Comparison of ENCODE assay signal across 18 cellular contexts in the genomic region with DNA sequence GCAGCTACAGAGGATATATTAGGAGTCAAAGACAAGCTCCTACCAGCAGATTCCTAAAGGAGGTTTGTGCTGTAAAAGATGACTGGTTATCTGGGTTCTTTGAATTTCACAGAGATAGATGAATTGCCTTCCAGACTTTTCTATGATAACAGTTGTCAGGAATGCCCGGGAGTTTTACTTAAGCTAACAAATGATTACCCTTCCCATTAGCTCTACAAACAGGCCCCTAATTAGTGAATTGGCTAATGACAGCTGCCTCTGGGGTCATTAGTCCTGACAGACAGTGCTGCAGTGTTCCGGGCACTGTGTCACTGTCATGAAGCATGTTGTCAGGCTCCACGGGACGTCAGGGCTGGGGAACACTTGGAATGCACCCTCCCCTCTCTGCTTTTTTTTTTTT. TPM values are rescaled to one million over a fixed set of nuclear protein-coding genes. Genes with fewer than 3 reads are reported as not detected.
DNase-seq lines count a peak whose midpoint lies in the region; ATAC-seq and TF ChIP-seq lines count a peak whose summit lies in the region.
"Had no signal": no experiment of that assay in that cellular context is flagged by ENCODE, and none has a peak within 500 bp of the region (broad histone marks: within the 10 kb centered on the region; RNA-seq: fewer than 3 reads in every experiment).

No MANE protein-coding gene starts in this region.

- no peaks in the 10 kb centered on the region for H3K36me3 Mint-ChIP-seq in glutamatergic neuron (ENCODE audit: unreplicated experiment)
- no peaks in the 10 kb centered on the region for H3K36me3 Mint-ChIP-seq in T-helper 2 cell treated with Interferon-gamma antibody and Interleukin-4, amounts not matched to agents 5 μg/mL and 100 μg/mL, for 36 hours (ENCODE audit: low read depth)
- H3K36me3 Mint-ChIP-seq: naive thymus-derived CD8-positive, alpha-beta T cell had no signal

- no peaks in the 10 kb centered on the region for H3K9me3 ChIP-seq in osteoblast (ENCODE audit: low read depth, low read length)
- H3K9me3 ChIP-seq in body of pancreas = no peaks in the 10 kb centered on the region
- H3K9me3 ChIP-seq: esophagus muscularis mucosa had no signal

- H3K27ac ChIP-seq in osteoblast (ENCODE audit: low read depth, low read length) (peak overlapping the region; percentile 45), body of pancreas (no peak overlapping the region)
- H3K27ac ChIP-seq: esophagus muscularis mucosa, WERI-Rb-1 had no signal

- H3K27me3 ChIP-seq in osteoblast (ENCODE audit: insufficient read depth, low read length) (no peaks in the 10 kb centered on the region), body of pancreas (no peaks in the 10 kb centered on the region)
- H3K27me3 ChIP-seq: esophagus muscularis mucosa had no signal

- no peak overlapping the region for H2AFZ ChIP-seq in osteoblast (ENCODE audit: low read length)

- H3K4me3 ChIP-seq in osteoblast (ENCODE audit: insufficient read depth, low read length) (no peak overlapping the region), body of pancreas (no peak overlapping the region)
- H3K4me3 ChIP-seq: esophagus muscularis mucosa had no signal

- H4K20me1 ChIP-seq in osteoblast (ENCODE audit: insufficient read depth, low read length) = no peaks in the 10 kb centered on the region

- intact Hi-C loops in body of pancreas (cut with DNase I) = no loop called here

- ATAC-seq in GM21515 (IDR thresholded peaks at IDR 0.05; ENCODE audit: unreplicated experiment) = no peak
- no peak for ATAC-seq in body of pancreas
- ATAC-seq: activated CD8-positive, alpha-beta T cell treated with anti-CD3 and anti-CD28 coated beads for 36 hours; activated T-helper 17 cell treated with anti-CD3 and anti-CD28 coated beads, Interleukin-2, amount 50 U/mL, for 72 hours; naive thymus-derived CD8-positive, alpha-beta T cell; right cardiac atrium had no signal

- peaks cover 1% of the 10 kb centered on the region for H3K27me3 Mint-ChIP-seq in glutamatergic neuron (ENCODE audit: unreplicated experiment)
- H3K27me3 Mint-ChIP-seq in T-helper 2 cell treated with Interferon-gamma antibody and Interleukin-4, amounts not matched to agents 5 μg/mL and 100 μg/mL, for 36 hours (ENCODE audit: low read depth) = no peaks in the 10 kb centered on the region
- H3K27me3 Mint-ChIP-seq: activated CD8-positive, alpha-beta T cell treated with anti-CD3 and anti-CD28 coated beads for 36 hours; activated T-helper 17 cell treated with anti-CD3 and anti-CD28 coated beads, Interleukin-2, amount 50 U/mL, for 72 hours had no signal

- no peak overlapping the region for H3K4me3 Mint-ChIP-seq in glutamatergic neuron (ENCODE audit: unreplicated experiment)
- no peak overlapping the region for H3K4me3 Mint-ChIP-seq in T-helper 2 cell treated with Interferon-gamma antibody and Interleukin-4, amounts not matched to agents 5 μg/mL and 100 μg/mL, for 36 hours
- H3K4me3 Mint-ChIP-seq: activated CD8-positive, alpha-beta T cell treated with anti-CD3 and anti-CD28 coated beads for 36 hours; activated T-helper 17 cell treated with anti-CD3 and anti-CD28 coated beads, Interleukin-2, amount 50 U/mL, for 72 hours; H9; naive thymus-derived CD8-positive, alpha-beta T cell had no signal

- no peak for TF ChIP-seq POLR2A in body of pancreas (IDR thresholded peaks at IDR 0.05)

- H3K4me2 ChIP-seq in osteoblast (ENCODE audit: insufficient read depth, low read length) = peak overlapping the region; percentile 13

- peaks cover 1% of the 10 kb centered on the region for H3K9me3 Mint-ChIP-seq in glutamatergic neuron (ENCODE audit: unreplicated experiment)
- no peaks in the 10 kb centered on the region for H3K9me3 Mint-ChIP-seq in T-helper 2 cell treated with Interferon-gamma antibody and Interleukin-4, amounts not matched to agents 5 μg/mL and 100 μg/mL, for 36 hours
- H3K9me3 Mint-ChIP-seq: activated CD8-positive, alpha-beta T cell treated with anti-CD3 and anti-CD28 coated beads for 36 hours; activated T-helper 17 cell treated with anti-CD3 and anti-CD28 coated beads, Interleukin-2, amount 50 U/mL, for 72 hours; H9; naive thymus-derived CD8-positive, alpha-beta T cell had no signal

- H3K4me1 ChIP-seq in osteoblast (ENCODE audit: insufficient read depth, low read length) = peaks cover 26% of the 10 kb centered on the region
- peaks cover 7% of the 10 kb centered on the region for H3K4me1 ChIP-seq in body of pancreas

- 53 to 79% methylated on average over 4 of the region's 4 CpGs for WGBS in body of pancreas, 2 donors

- H3K36me3 ChIP-seq in osteoblast (ENCODE audit: insufficient read depth, low read length) (no peaks in the 10 kb centered on the region), body of pancreas (replicated peaks in 1 of 2; ENCODE audit: insufficient read depth in 1 of 2, low read depth in 2 of 2) (no peaks in the 10 kb centered on the region)
- H3K36me3 ChIP-seq: esophagus muscularis mucosa, WERI-Rb-1 had no signal

- no peaks in the 10 kb centered on the region for H3K79me2 ChIP-seq in osteoblast (ENCODE audit: insufficient read depth, low read length)

- H3K4me1 Mint-ChIP-seq in glutamatergic neuron (ENCODE audit: low read depth, unreplicated experiment) = peaks cover 34% of the 10 kb centered on the region
- no peaks in the 10 kb centered on the region for H3K4me1 Mint-ChIP-seq in T-helper 2 cell treated with Interferon-gamma antibody and Interleukin-4, amounts not matched to agents 5 μg/mL and 100 μg/mL, for 36 hours (ENCODE audit: low read depth)
- H3K4me1 Mint-ChIP-seq: activated T-helper 17 cell treated with anti-CD3 and anti-CD28 coated beads, Interleukin-2, amount 50 U/mL, for 72 hours had no signal

- TF ChIP-seq CTCF in glutamatergic neuron (IDR thresholded peaks at IDR 0.05; ENCODE audit: partially characterized antibody, unreplicated experiment) (no peak), osteoblast (IDR thresholded peaks at IDR 0.05; ENCODE audit: extremely low read depth, low read depth, low read length) (no peak), body of pancreas (IDR thresholded peaks at IDR 0.05) (no peak)

- peak overlapping the region; percentile 50 for H3K27ac Mint-ChIP-seq in glutamatergic neuron (ENCODE audit: unreplicated experiment)
- H3K27ac Mint-ChIP-seq in T-helper 2 cell treated with Interferon-gamma antibody and Interleukin-4, amounts not matched to agents 5 μg/mL and 100 μg/mL, for 36 hours = no peak overlapping the region
- H3K27ac Mint-ChIP-seq: activated CD8-positive, alpha-beta T cell treated with anti-CD3 and anti-CD28 coated beads for 36 hours; activated T-helper 17 cell treated with anti-CD3 and anti-CD28 coated beads, Interleukin-2, amount 50 U/mL, for 72 hours; H9 had no signal

- DNase-seq in EL = peak; percentile 40
- peak; percentile 96 for DNase-seq in NCI-H146 (lab: John Stamatoyannopoulos, UW)
- DNase-seq in glutamatergic neuron = peak; percentile 37
- DNase-seq in osteoblast (ENCODE audit: insufficient read length, low spot score, missing footprints) = no peak
- no peak for DNase-seq in activated CD8-positive, alpha-beta memory T cell treated with anti-CD3 and anti-CD28 coated beads for 24 hours
- DNase-seq in T-helper 2 cell treated with Interferon-gamma antibody and Interleukin-4, amounts not matched to agents 5 μg/mL and 100 μg/mL, for 36 hours (ENCODE audit: low spot score) = no peak
- no peak for DNase-seq in body of pancreas
- DNase-seq: activated CD8-positive, alpha-beta T cell treated with anti-CD3 and anti-CD28 coated beads for 36 hours; Calu3; H9; naive thymus-derived CD8-positive, alpha-beta T cell; OCI-M1; right cardiac atrium; stimulated activated CD4-positive, alpha-beta T cell treated with anti-CD3 and anti-CD28 coated beads, Interleukin-4, amount 100 ng/mL, for 4 hours; WERI-Rb-1 had no signal

RNA-seq across cellular contexts. Expression of gene PLXNA1, which starts 48.8 kb away (rescaled TPM):
- total RNA-seq in glutamatergic neuron (ENCODE audit: unreplicated experiment) = 110 TPM
- 91.3 and 107 TPM in 2 replicates for total RNA-seq in osteoblast
- total RNA-seq in body of pancreas = 10 to 100 TPM; 13.2 to 25.1 TPM

Comparison
In these comparisons a context has a peak if more than half of its experiments do, and no peak if none do; other contexts are left out.
1. DNase-seq: peak in EL (single experiment), NCI-H146 (single experiment) and glutamatergic neuron (single experiment); none in osteoblast (single experiment), activated CD8-positive, alpha-beta memory T cell treated with anti-CD3 and anti-CD28 coated beads for 24 hours (single experiment), T-helper 2 cell treated with Interferon-gamma antibody and Interleukin-4, amounts not matched to agents 5 μg/mL and 100 μg/mL, for 36 hours (single experiment) and body of pancreas (0 of 4).